8 cellular contexts compared by ENCODE assay signal in genomic region chr17:39196820-39197331, GRCh38. TPM values are rescaled to one million over a fixed set of nuclear protein-coding genes. Genes with fewer than 3 reads are reported as not detected.
DNase-seq lines count a peak whose midpoint lies in the region; ATAC-seq and TF ChIP-seq lines count a peak whose summit lies in the region.

No MANE protein-coding gene starts in this region.

- TF ChIP-seq CTCF in AG09309 (IDR thresholded peaks at IDR 0.05; ENCODE audit: control insufficient read depth, insufficient read depth, low read depth, low read length, missing control alignments) (no peak), GM20000 (IDR thresholded peaks at IDR 0.05; ENCODE audit: extremely low read depth, missing control alignments) (no peak), VCaP (conservative IDR thresholded peaks at IDR 0.05) (no peak), fibroblast of villous mesenchyme (IDR thresholded peaks at IDR 0.05; ENCODE audit: insufficient read depth, low read depth, low read length) (no peak), retinal pigment epithelial cell (conservative IDR thresholded peaks at IDR 0.05; ENCODE audit: low read depth, low read length) (no peak)

- no peak for ATAC-seq in HG03442 (IDR thresholded peaks at IDR 0.05; ENCODE audit: unreplicated experiment)
- no peak for ATAC-seq in HG02610 (IDR thresholded peaks at IDR 0.05; ENCODE audit: unreplicated experiment)

- H3K4me3 ChIP-seq in AG09309 (ENCODE audit: control insufficient read depth, low read depth, low read length), result peak overlapping the region; percentile 94
- H3K4me3 ChIP-seq in fibroblast of villous mesenchyme (ENCODE audit: low read depth, low read length), result peak overlapping the region; percentile 82
- peak overlapping the region; percentile 67 for H3K4me3 ChIP-seq in retinal pigment epithelial cell (ENCODE audit: low read length)

- peak overlapping the region; percentile 81 for H3K27ac ChIP-seq in VCaP

- no peak for DNase-seq in AG09309 (ENCODE audit: low read depth)
- peak; percentile 58 for DNase-seq in GM20000 (ENCODE audit: low spot score)
- no peak for DNase-seq in fibroblast of villous mesenchyme (ENCODE audit: low read depth)
- DNase-seq in retinal pigment epithelial cell (ENCODE audit: low read depth), result no peak
- DNase-seq in UCSD-AML1 (lab: John Stamatoyannopoulos, UW; ENCODE audit: unreplicated experiment), result no peak

RNA-seq across cellular contexts. Expression of gene CACNB1, which starts 0.6 kb away (rescaled TPM):
- 7.7 and 7.8 TPM in 2 replicates for total RNA-seq in fibroblast of villous mesenchyme

RNA-seq across cellular contexts. Expression of gene RPL19, which starts 3.2 kb away (rescaled TPM):
- 1,210 and 1,346 TPM in 2 replicates for total RNA-seq in fibroblast of villous mesenchyme

RNA-seq across cellular contexts. Expression of gene STAC2, which starts 28.9 kb away (rescaled TPM):
- total RNA-seq in fibroblast of villous mesenchyme, result under 0.01 TPM in 1 of 2 replicates, not detected in the other

RNA-seq across cellular contexts. Expression of gene ARL5C, which starts 30.9 kb away (rescaled TPM):
- total RNA-seq in fibroblast of villous mesenchyme, result not detected in 2 replicates

RNA-seq across cellular contexts. Expression of gene PLXDC1, which starts 45.4 kb away (rescaled TPM):
- total RNA-seq in fibroblast of villous mesenchyme, result 0.43 and 0.64 TPM in 2 replicates
